ENCODE assay signal across 8 cellular contexts in genomic region chr22:17637490-17638181, GRCh38. TPM values are rescaled to one million over a fixed set of nuclear protein-coding genes. Genes with fewer than 3 reads are reported as not detected.
DNase-seq lines count a peak whose midpoint lies in the region; ATAC-seq and TF ChIP-seq lines count a peak whose summit lies in the region.

No MANE protein-coding gene starts in this region.

- H3K36me3 Mint-ChIP-seq in activated B cell treated with CpG ODN at 0.5 μM for 24 hours (ENCODE audit: low read depth), result peaks cover 16% of the 10 kb centered on the region

- H3K27me3 ChIP-seq in iPS-15b (ENCODE audit: control insufficient read depth, insufficient read depth, low read length) (no peaks in the 10 kb centered on the region), subcutaneous abdominal adipose tissue (ENCODE audit: control insufficient read depth in 5 of 5, insufficient read depth in 4 of 5, low read length in 5 of 5) (no peaks in the 10 kb centered on the region)

- intact Hi-C loops in activated B cell treated with CpG ODN at 0.5 μM for 24 hours (cut with micrococcal nuclease), result loop anchor here (1.0 to 10.0 kb wide), 7 partner anchors 9 to 553 kb away; partner anchors contain the start of genes ATP6V1E1, HDHD5, IL17RA and PEX26

- POLR2A ChIA-PET in activated B cell treated with CpG ODN at 0.5 μM for 24 hours (lab: Charles Lee), result interaction anchor here (0.7 kb wide), 1 partner anchor 136 kb away, joined by 7 read pairs; no protein-coding TSS in a partner anchor

- peak overlapping the region; percentile 88 for H3K4me3 Mint-ChIP-seq in activated B cell treated with CpG ODN at 0.5 μM for 24 hours

- ATAC-seq in activated B cell treated with CpG ODN at 0.5 μM for 24 hours (ENCODE audit: low read depth) (no peak), GM21528 (IDR thresholded peaks at IDR 0.05; ENCODE audit: low FRiP score, unreplicated experiment) (no peak), GM18867 (IDR thresholded peaks at IDR 0.05; ENCODE audit: unreplicated experiment) (no peak)

- H3K27me3 Mint-ChIP-seq in activated B cell treated with CpG ODN at 0.5 μM for 24 hours, result no peaks in the 10 kb centered on the region

- no peaks in the 10 kb centered on the region for H3K36me3 ChIP-seq in iPS-15b (ENCODE audit: control insufficient read depth, insufficient read depth, low read length)
- H3K36me3 ChIP-seq in subcutaneous abdominal adipose tissue (ENCODE audit: control insufficient read depth in 5 of 5, insufficient read depth in 5 of 5, low read length in 5 of 5), result no peaks in the 10 kb centered on the region

- peak overlapping the region; percentile 100 for H3K4me3 ChIP-seq in iPS-15b (ENCODE audit: low read depth, low read length)
- peak overlapping the region; percentile 68 to 97 (median 95) for H3K4me3 ChIP-seq in subcutaneous abdominal adipose tissue (ENCODE audit: low read depth in 1 of 5, low read length in 5 of 5)

- TF ChIP-seq POLR2A in erythroblast (IDR thresholded peaks at IDR 0.05; ENCODE audit: low read length), result no peak

- CTCF ChIA-PET in activated B cell treated with CpG ODN at 0.5 μM for 24 hours (lab: Charles Lee), result no interaction called here

- H3K9me3 ChIP-seq in iPS-15b (ENCODE audit: control insufficient read depth, insufficient read depth, low read length) (no peaks in the 10 kb centered on the region), subcutaneous abdominal adipose tissue (ENCODE audit: control insufficient read depth in 5 of 5, low read length in 5 of 5) (no peaks in the 10 kb centered on the region)

- H3K27ac ChIP-seq in subcutaneous abdominal adipose tissue (ENCODE audit: low read depth, low read length), result peak overlapping the region; percentile 100

- no peaks in the 10 kb centered on the region for H3K9me3 Mint-ChIP-seq in activated B cell treated with CpG ODN at 0.5 μM for 24 hours

- H3K9ac ChIP-seq in iPS-15b (ENCODE audit: low read depth, low read length), result peak overlapping the region; percentile 99
- peak overlapping the region; percentile 97 to 100 (median 100) for H3K9ac ChIP-seq in subcutaneous abdominal adipose tissue (ENCODE audit: low read length in 5 of 5)

- no peak for TF ChIP-seq CTCF in activated B cell treated with CpG ODN at 0.5 μM for 24 hours (IDR thresholded peaks at IDR 0.05)

- peak; percentile 39 for DNase-seq in NOMO-1 treated with DMSO at 0.1 percent for 48 hours (lab: John Stamatoyannopoulos, UW; ENCODE audit: unreplicated experiment)
- no peak for DNase-seq in NOMO-1 treated with dmso at 0.1 percent for 144 hours (lab: John Stamatoyannopoulos, UW; ENCODE audit: unreplicated experiment)
- no peak for DNase-seq in activated B cell treated with CpG ODN at 0.5 μM for 24 hours
- no peak for DNase-seq in erythroblast (lab: John Stamatoyannopoulos, UW)

- peak overlapping the region; percentile 94 for H3K27ac Mint-ChIP-seq in activated B cell treated with CpG ODN at 0.5 μM for 24 hours

- H3K4me1 ChIP-seq in iPS-15b (ENCODE audit: control insufficient read depth, insufficient read depth, low read length), result peaks cover 3% of the 10 kb centered on the region
- H3K4me1 ChIP-seq in subcutaneous abdominal adipose tissue (ENCODE audit: control insufficient read depth in 5 of 5, insufficient read depth in 5 of 5, low read length in 5 of 5), result peaks cover 5 to 24% (median 20%) of the 10 kb centered on the region in 5 donors

- peaks cover 28% of the 10 kb centered on the region for H3K4me1 Mint-ChIP-seq in activated B cell treated with CpG ODN at 0.5 μM for 24 hours

RNA-seq across cellular contexts. Expression of gene BCL2L13, which starts 0.9 kb away (rescaled TPM):
- total RNA-seq in activated B cell treated with CpG ODN at 0.5 μM for 24 hours, result 30.1 and 38.7 TPM in 2 replicates

RNA-seq across cellular contexts. Expression of gene ATP6V1E1, which starts 9.1 kb away (rescaled TPM):
- total RNA-seq in activated B cell treated with CpG ODN at 0.5 μM for 24 hours, result 73.9 and 74.0 TPM in 2 replicates
